In the genomic region with DNA sequence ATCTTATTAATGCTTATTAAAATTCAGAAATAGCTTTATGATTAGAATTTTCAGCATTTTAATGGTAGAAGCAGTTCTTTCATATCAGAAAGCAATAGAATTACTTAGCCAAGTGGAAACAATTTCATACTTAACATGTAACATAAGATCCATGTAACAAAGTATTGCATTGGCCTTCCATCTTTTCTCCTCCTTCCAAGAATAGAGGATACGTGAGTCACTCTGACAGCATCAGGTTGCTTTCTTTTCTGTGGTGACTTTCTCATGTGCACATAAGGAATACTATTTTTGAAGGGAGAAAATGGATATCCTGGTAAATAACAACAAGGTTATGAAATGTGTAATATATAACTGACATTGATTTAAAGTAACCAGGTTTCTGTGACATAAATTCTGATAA, we compare ENCODE assay signal across 25 cellular contexts.
DNase-seq lines count a peak whose midpoint lies in the region; ATAC-seq, FAIRE-seq and TF ChIP-seq lines count a peak whose summit lies in the region.
"Had no signal": no experiment of that assay in that cellular context is flagged by ENCODE, and none has a peak within 500 bp of the region (broad histone marks: within the 10 kb centered on the region; RNA-seq: fewer than 3 reads in every experiment).

No MANE protein-coding gene starts in this region.

- no peaks in the 10 kb centered on the region for H3K27me3 ChIP-seq in bronchial epithelial cell (ENCODE audit: control insufficient read depth, insufficient read depth, low read length)
- H3K27me3 ChIP-seq: BLaER1 treated with 17β-estradiol and CSF1 and Interleukin-3, amounts not matched to agents 10 nM and 100 nM had no signal

- no peaks in the 10 kb centered on the region for H3K36me3 ChIP-seq in bronchial epithelial cell (ENCODE audit: control insufficient read depth, insufficient read depth, low read length)
- H3K36me3 ChIP-seq: BLaER1 treated with 17β-estradiol and CSF1 and Interleukin-3, amounts not matched to agents 10 nM and 100 nM had no signal

- TF ChIP-seq CTCF in bronchial epithelial cell (IDR thresholded peaks at IDR 0.05; ENCODE audit: insufficient read depth, low read length, severe bottlenecking): no peak

- no peak for FAIRE-seq in bronchial epithelial cell (lab: Jason Lieb, UNC)
- FAIRE-seq: HepG2, K562 had no signal

- ATAC-seq in GM19328 (IDR thresholded peaks at IDR 0.05; ENCODE audit: unreplicated experiment): no peak
- ATAC-seq: CD8-positive, alpha-beta T cell; HepG2; K562 had no signal

- no peak overlapping the region for H3K4me3 ChIP-seq in bronchial epithelial cell (ENCODE audit: low read depth, low read length)
- H3K4me3 ChIP-seq: BLaER1 treated with 17β-estradiol and CSF1 and Interleukin-3, amounts not matched to agents 10 nM and 100 nM; K562; SK-N-MC had no signal

- DNase-seq in LHCN-M2 (ENCODE audit: low read depth) (peak; percentile 12), bronchial epithelial cell (ENCODE audit: low read depth) (peak; percentile 34), iris pigment epithelial cell (ENCODE audit: low read depth) (peak; percentile 15), NCI-H1048 (lab: John Stamatoyannopoulos, UW) (no peak)
- no peak for DNase-seq in stimulated activated CD8-positive, alpha-beta memory T cell treated with anti-CD3 and anti-CD28 coated beads, Interleukin-4, amount 100 ng/mL, for 48 hours
- DNase-seq in activated CD4-positive, alpha-beta T cell treated with anti-CD3 and anti-CD28 coated beads, Interleukin-2, amount 50 U/mL, for 48 hours: no peak
- DNase-seq: ACHN; CD8-positive, alpha-beta T cell; GDM1; HFFc6; MM.1S; NCI-H1092; NCI-H1436; NCI-H187 treated with DMSO at 0.1 percent for 48 hours; NCI-H2107; NCI-H2227 treated with DMSO at 0.1 percent for 48 hours; NCI-H524; NCI-H774; NK-92 treated with Interleukin-12 subunit alpha and Interleukin-12 subunit beta, amount 100 ng/mL, for 24 hours; SHP77 treated with DMSO at 0.1 percent for 48 hours had no signal

Comparison
In these comparisons a context has a peak if more than half of its experiments do, and no peak if none do; other contexts are left out.
1. DNase-seq: peak in LHCN-M2 (single experiment), bronchial epithelial cell (single experiment) and iris pigment epithelial cell (single experiment); none in stimulated activated CD8-positive, alpha-beta memory T cell treated with anti-CD3 and anti-CD28 coated beads, Interleukin-4, amount 100 ng/mL, for 48 hours (single experiment), activated CD4-positive, alpha-beta T cell treated with anti-CD3 and anti-CD28 coated beads, Interleukin-2, amount 50 U/mL, for 48 hours (0 of 2) and NCI-H1048 (single experiment).